In the genomic region with DNA sequence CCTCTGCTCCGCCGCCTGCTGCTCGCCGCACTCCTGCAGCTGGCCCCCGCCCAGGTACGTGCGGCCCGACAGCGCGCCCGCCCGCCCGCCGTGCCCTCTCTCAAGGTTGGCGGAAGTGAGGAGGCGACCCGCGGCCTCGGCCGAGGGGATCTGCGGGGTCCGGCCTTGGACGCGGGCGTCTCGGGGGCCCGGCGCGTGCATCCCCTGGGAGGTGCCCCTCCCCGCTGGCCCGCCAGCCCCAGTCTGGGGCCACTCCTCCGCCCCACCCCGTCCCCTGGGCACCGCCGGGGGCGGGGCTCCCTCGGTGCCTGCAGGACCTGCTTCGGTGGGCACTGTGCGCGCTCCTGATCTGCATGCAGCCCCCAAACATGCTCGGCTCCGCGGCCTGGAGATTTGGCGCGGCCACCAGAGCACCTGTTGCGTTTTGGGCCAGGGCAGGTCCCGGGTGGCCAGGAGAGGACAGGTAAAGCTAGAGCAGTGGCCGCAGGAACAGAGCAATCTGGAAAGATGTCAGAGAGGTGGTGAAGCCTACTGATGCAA, we compare ENCODE assay signal across 8 cellular contexts. TPM values are rescaled to one million over a fixed set of nuclear protein-coding genes. Genes with fewer than 3 reads are reported as not detected.
DNase-seq lines count a peak whose midpoint lies in the region; ATAC-seq and TF ChIP-seq lines count a peak whose summit lies in the region.

No MANE protein-coding gene starts in this region.

- H3K4me1 ChIP-seq in endocrine pancreas (ENCODE audit: control insufficient read depth, insufficient read depth, low read length) (peaks cover 7% of the 10 kb centered on the region), muscle layer of duodenum (ENCODE audit: control insufficient read depth in 1 of 2, insufficient read depth in 2 of 2, low read length in 2 of 2) (peaks cover 15 to 20% of the 10 kb centered on the region in 2 donors)

- TF ChIP-seq CTCF in LNCaP clone FGC (IDR thresholded peaks at IDR 0.05; ENCODE audit: control insufficient read depth, extremely low read depth, insufficient read depth): 0 out of 2 replicates have a peak, but pooled peaks have one; percentile 14

- H3K4me3 Mint-ChIP-seq in activated CD4-positive, alpha-beta T cell treated with anti-CD3 and anti-CD28 coated beads, Interleukin-2, amount 10 ng/mL, durations not matched to agents 24 days and 14 days: peak overlapping the region; percentile 91

- H3K27me3 ChIP-seq in endocrine pancreas (ENCODE audit: control insufficient read depth, insufficient read depth, low read length): no peaks in the 10 kb centered on the region
- H3K27me3 ChIP-seq in muscle layer of duodenum (ENCODE audit: low read depth, low read length): no peaks in the 10 kb centered on the region

- no peaks in the 10 kb centered on the region for H3K27me3 Mint-ChIP-seq in activated CD4-positive, alpha-beta T cell treated with anti-CD3 and anti-CD28 coated beads, Interleukin-2, amount 10 ng/mL, durations not matched to agents 24 days and 14 days

- peak overlapping the region; percentile 79 for H3K27ac Mint-ChIP-seq in activated CD4-positive, alpha-beta T cell treated with anti-CD3 and anti-CD28 coated beads, Interleukin-2, amount 10 ng/mL, durations not matched to agents 24 days and 14 days

- DNase-seq in NCI-H1417 (lab: John Stamatoyannopoulos, UW) (peak; percentile 33 to 68 (median 66)), NCI-H1417 treated with DMSO at 0.1 percent for 48 hours (lab: John Stamatoyannopoulos, UW) (no peak), LNCaP clone FGC (ENCODE audit: low read depth) (no peak), HCEC 1CT (no peak)
- peak; percentile 88 for DNase-seq in activated CD4-positive, alpha-beta T cell treated with anti-CD3 and anti-CD28 coated beads, Interleukin-2, amount 10 ng/mL, durations not matched to agents 24 days and 14 days

- peaks cover 15% of the 10 kb centered on the region for H3K36me3 Mint-ChIP-seq in activated CD4-positive, alpha-beta T cell treated with anti-CD3 and anti-CD28 coated beads, Interleukin-2, amount 10 ng/mL, durations not matched to agents 24 days and 14 days (ENCODE audit: low read depth)

- peaks cover 40% of the 10 kb centered on the region for H3K4me1 Mint-ChIP-seq in activated CD4-positive, alpha-beta T cell treated with anti-CD3 and anti-CD28 coated beads, Interleukin-2, amount 10 ng/mL, durations not matched to agents 24 days and 14 days

- peak overlapping the region; percentile 25 for H3K27ac ChIP-seq in muscle layer of duodenum (ENCODE audit: low read length)

- H3K9me3 Mint-ChIP-seq in activated CD4-positive, alpha-beta T cell treated with anti-CD3 and anti-CD28 coated beads, Interleukin-2, amount 10 ng/mL, durations not matched to agents 24 days and 14 days: no peaks in the 10 kb centered on the region

- ATAC-seq in GM21390 (IDR thresholded peaks at IDR 0.05; ENCODE audit: unreplicated experiment): no peak

- peak overlapping the region; percentile 58 for H3K4me3 ChIP-seq in LNCaP clone FGC (ENCODE audit: low read depth, low read length)
- H3K4me3 ChIP-seq in endocrine pancreas (ENCODE audit: control insufficient read depth, insufficient read depth, low read length): peak overlapping the region; percentile 68
- peak overlapping the region; percentile 50 to 76 for H3K4me3 ChIP-seq in muscle layer of duodenum (ENCODE audit: low read depth in 1 of 2, low read length in 2 of 2)

- H3K36me3 ChIP-seq in endocrine pancreas (ENCODE audit: control insufficient read depth, insufficient read depth, low read length) (no peaks in the 10 kb centered on the region), muscle layer of duodenum (ENCODE audit: control insufficient read depth in 1 of 2, insufficient read depth in 2 of 2, low read length in 2 of 2) (peaks cover 14 to 19% of the 10 kb centered on the region in 2 donors)

- intact Hi-C loops in activated CD4-positive, alpha-beta T cell treated with anti-CD3 and anti-CD28 coated beads, Interleukin-2, amount 10 ng/mL, durations not matched to agents 24 days and 14 days (cut with micrococcal nuclease): no loop called here

- H3K9me3 ChIP-seq in endocrine pancreas (ENCODE audit: control insufficient read depth, low read length): no peaks in the 10 kb centered on the region
- H3K9me3 ChIP-seq in muscle layer of duodenum (ENCODE audit: control insufficient read depth in 1 of 2, low read length in 2 of 2): no peaks in the 10 kb centered on the region

- H3K9ac ChIP-seq in endocrine pancreas (ENCODE audit: control insufficient read depth, insufficient read depth, low read length): peak overlapping the region; percentile 67

RNA-seq across cellular contexts. Expression of gene VEGFB, which starts 0.5 kb away (rescaled TPM):
- 65.4 and 66.7 TPM in 2 replicates for total RNA-seq in activated CD4-positive, alpha-beta T cell treated with anti-CD3 and anti-CD28 coated beads, Interleukin-2, amount 10 ng/mL, durations not matched to agents 24 days and 14 days

RNA-seq across cellular contexts. Expression of gene DNAJC4, which starts 4.6 kb away (rescaled TPM):
- 19.9 and 20.0 TPM in 2 replicates for total RNA-seq in activated CD4-positive, alpha-beta T cell treated with anti-CD3 and anti-CD28 coated beads, Interleukin-2, amount 10 ng/mL, durations not matched to agents 24 days and 14 days

RNA-seq across cellular contexts. Expression of gene FKBP2, which starts 6.0 kb away (rescaled TPM):
- total RNA-seq in activated CD4-positive, alpha-beta T cell treated with anti-CD3 and anti-CD28 coated beads, Interleukin-2, amount 10 ng/mL, durations not matched to agents 24 days and 14 days: 28.8 and 30.6 TPM in 2 replicates

RNA-seq across cellular contexts. Expression of gene NUDT22, which starts 8.8 kb away (rescaled TPM):
- total RNA-seq in activated CD4-positive, alpha-beta T cell treated with anti-CD3 and anti-CD28 coated beads, Interleukin-2, amount 10 ng/mL, durations not matched to agents 24 days and 14 days: 66.1 and 72.6 TPM in 2 replicates

RNA-seq across cellular contexts. Expression of gene TRPT1, which starts 8.9 kb away (rescaled TPM):
- 29.8 and 31.7 TPM in 2 replicates for total RNA-seq in activated CD4-positive, alpha-beta T cell treated with anti-CD3 and anti-CD28 coated beads, Interleukin-2, amount 10 ng/mL, durations not matched to agents 24 days and 14 days

Comparison
In these comparisons a context has a peak if more than half of its experiments do, and no peak if none do; other contexts are left out.
1. DNase-seq: peak in NCI-H1417 (3 of 3) and activated CD4-positive, alpha-beta T cell treated with anti-CD3 and anti-CD28 coated beads, Interleukin-2, amount 10 ng/mL, durations not matched to agents 24 days and 14 days (single experiment); none in NCI-H1417 treated with DMSO at 0.1 percent for 48 hours (single experiment), LNCaP clone FGC (single experiment) and HCEC 1CT (single experiment).
2. Peak in every context shown above with its lines, with median percentiles within 50 percentile points of each other: H3K4me3 ChIP-seq.